ENCODE assay signal across 20 cellular contexts in the genomic region with DNA sequence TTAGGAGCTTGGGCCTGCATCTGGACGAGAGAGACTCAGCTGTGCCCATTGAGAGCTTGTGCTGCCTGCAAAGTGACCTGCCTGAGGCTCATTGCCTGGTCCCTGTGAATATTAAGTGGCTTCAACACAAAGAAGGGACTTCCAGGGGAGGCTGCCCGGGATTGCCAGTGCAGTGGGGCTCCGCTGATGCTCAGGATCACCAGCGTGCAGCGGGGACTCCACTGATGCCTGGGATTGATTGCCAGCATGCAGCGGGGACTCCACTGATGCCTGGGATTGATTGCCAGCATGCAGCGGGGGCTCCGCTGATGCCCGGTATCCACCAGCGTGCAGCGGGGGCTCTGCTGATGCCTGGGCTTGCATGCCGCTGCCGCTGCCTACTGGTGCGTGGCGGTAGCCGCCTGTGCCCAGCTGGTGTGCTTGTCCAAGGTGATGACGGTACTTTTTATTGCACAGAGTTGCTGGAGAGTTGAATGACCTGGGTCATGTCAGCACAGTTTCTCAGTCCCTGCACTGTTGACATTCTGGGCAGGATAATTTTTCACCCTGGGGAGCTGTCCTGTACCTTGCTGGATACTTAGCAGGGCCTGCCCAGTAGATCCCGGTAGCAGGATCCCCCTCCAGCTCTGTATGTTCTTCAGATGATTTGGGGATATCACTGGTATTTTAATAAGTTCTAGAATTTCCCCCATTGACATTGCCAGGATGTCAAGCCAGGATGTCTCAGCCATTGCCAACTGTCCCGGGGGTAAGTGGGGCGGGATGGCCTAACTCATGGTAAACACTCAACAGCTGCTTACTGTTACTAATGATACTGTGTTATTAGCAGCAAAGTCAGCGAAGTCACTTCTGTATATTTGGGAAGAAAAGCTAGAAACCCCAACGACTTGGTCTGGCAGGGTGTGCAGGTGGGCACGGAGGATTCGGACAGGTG. TPM values are rescaled to one million over a fixed set of nuclear protein-coding genes. Genes with fewer than 3 reads are reported as not detected.
A peak's percentile ranks its signal among the peaks of the same experiment; 100 is the strongest.
DNase-seq lines count a peak whose midpoint lies in the region; ATAC-seq and TF ChIP-seq lines count a peak whose summit lies in the region.
"Had no signal": no experiment of that assay in that cellular context is flagged by ENCODE, and none has a peak within 500 bp of the region (broad histone marks: within the 10 kb centered on the region; RNA-seq: fewer than 3 reads in every experiment).

No MANE protein-coding gene starts in this region.

- H4K20me1 ChIP-seq in mammary epithelial cell (ENCODE audit: insufficient read depth, low read length), result no peaks in the 10 kb centered on the region

- POLR2A ChIA-PET in MCF 10A (lab: Yijun Ruan, JAX), result no interaction called here

- H3K4me1 ChIP-seq in mammary epithelial cell (ENCODE audit: insufficient read depth, low read length), result no peaks in the 10 kb centered on the region
- peaks cover 23 to 33% of the 10 kb centered on the region in 2 donors for H3K4me1 ChIP-seq in thyroid gland

- H3K4me1 Mint-ChIP-seq in MCF 10A (ENCODE audit: insufficient read depth, unreplicated experiment) (peaks cover 6% of the 10 kb centered on the region), nephron (peaks cover 20% of the 10 kb centered on the region)
- H3K4me1 Mint-ChIP-seq: naive B cell had no signal

- H3K4me3 ChIP-seq in mammary epithelial cell (replicated peaks in 1 of 3; ENCODE audit: insufficient read depth in 1 of 3, low read depth in 2 of 3, low read length in 3 of 3), result no peak overlapping the region
- H3K4me3 ChIP-seq in thyroid gland (replicated peaks in 1 of 3), result no peak overlapping the region
- H3K4me3 ChIP-seq: PC-9, upper lobe of right lung had no signal

- WGBS in mammary epithelial cell (ENCODE audit: low coverage, missing lambda C conversion rate), result 80% methylated on average over 19 of the region's 24 CpGs
- WGBS in thyroid gland, 2 donors, result 60 to 85% methylated on average over 12 to 22 of the region's 24 CpGs

- H3K27me3 Mint-ChIP-seq in MCF 10A (ENCODE audit: insufficient read depth, unreplicated experiment) (no peaks in the 10 kb centered on the region), nephron (ENCODE audit: low read depth) (no peaks in the 10 kb centered on the region)
- H3K27me3 Mint-ChIP-seq: dendritic cell treated with granulocyte-macrophage colony-stimulating factor and Interleukin-4, amounts not matched to agents 40 ng/mL and 50 ng/mL, for 4 days had no signal

- no peak overlapping the region for H3K27ac ChIP-seq in mammary epithelial cell (ENCODE audit: insufficient read depth, low read depth, low read length)
- H3K27ac ChIP-seq in thyroid gland, result peak overlapping the region; percentile 32 to 69 (median 63)
- H3K27ac ChIP-seq: PC-9, upper lobe of right lung had no signal

- H3K4me3 Mint-ChIP-seq in MCF 10A (ENCODE audit: unreplicated experiment), result no peak overlapping the region
- H3K4me3 Mint-ChIP-seq in nephron, result no peak overlapping the region
- H3K4me3 Mint-ChIP-seq: CD8-positive, alpha-beta T cell; dendritic cell treated with granulocyte-macrophage colony-stimulating factor and Interleukin-4, amounts not matched to agents 40 ng/mL and 50 ng/mL, for 4 days; naive B cell had no signal

- dilution Hi-C loops in mammary epithelial cell (cut with HindIII; ENCODE audit: low sequenced_read_pairs), result no loop called here

- CTCF ChIA-PET in MCF 10A (lab: Yijun Ruan, JAX), result interaction anchor here (1.1 kb wide), 1 partner anchor 11 kb away, joined by 3 read pairs; no protein-coding TSS in a partner anchor
- CTCF ChIA-PET in mammary epithelial cell (lab: Charles Lee; ENCODE audit: low non-redundant PET), result no interaction called here

- H3K36me3 Mint-ChIP-seq in MCF 10A (ENCODE audit: insufficient read depth, unreplicated experiment), result peaks cover 15% of the 10 kb centered on the region
- H3K36me3 Mint-ChIP-seq in nephron (ENCODE audit: low read depth), result peaks cover 34% of the 10 kb centered on the region
- H3K36me3 Mint-ChIP-seq: CD8-positive, alpha-beta T cell had no signal

- BruUV-seq in MCF 10A (replicated peaks; lab: Mats Ljungman, UMichigan) (no TSS peak), mammary epithelial cell (replicated peaks; lab: Mats Ljungman, UMichigan) (no TSS peak)

- DNase-seq in MCF 10A (ENCODE audit: unreplicated experiment), result no peak
- no peak for DNase-seq in mammary epithelial cell
- peak in 29 of 42 donors; percentile 25 to 70 (median 48) for DNase-seq in head of caudate nucleus
- peak; percentile 40 to 60 for DNase-seq in thyroid gland
- DNase-seq in NCI-H2081 treated with DMSO at 0.1 percent for 48 hours (lab: John Stamatoyannopoulos, UW), result no peak
- DNase-seq in activated CD4-positive, CD25-positive, alpha-beta regulatory T cell (lab: John Stamatoyannopoulos, UW), result no peak
- DNase-seq: activated gamma-delta T cell; aorta; CD8-positive, alpha-beta T cell; kidney glomerular epithelial cell; naive B cell; NCI-H1930; NCI-H748 treated with DMSO at 0.1 percent for 48 hours; PC-9; SW 1271; upper lobe of right lung had no signal

- H2AFZ ChIP-seq in mammary epithelial cell (ENCODE audit: low read depth, low read length), result no peak overlapping the region
- H2AFZ ChIP-seq: PC-9 had no signal

- no peak for TF ChIP-seq CTCF in MCF 10A (IDR thresholded peaks at IDR 0.05; ENCODE audit: unreplicated experiment)
- TF ChIP-seq CTCF in mammary epithelial cell (conservative IDR thresholded peaks at IDR 0.05 in 1 of 2, IDR thresholded peaks at IDR 0.05 in 1 of 2; ENCODE audit: extremely low read depth in 1 of 2, insufficient read depth in 1 of 2, low read depth in 1 of 2, low read length in 2 of 2), result no peak
- no peak for TF ChIP-seq CTCF in nephron (IDR thresholded peaks at IDR 0.05; ENCODE audit: unreplicated experiment in 3 of 3)
- no peak for TF ChIP-seq CTCF in thyroid gland (IDR thresholded peaks at IDR 0.05)

- peaks cover 95% of the 10 kb centered on the region for H3K79me2 ChIP-seq in mammary epithelial cell (ENCODE audit: insufficient read depth, low read length)

- H3K4me2 ChIP-seq in mammary epithelial cell (ENCODE audit: insufficient read depth, low read depth, low read length), result no peak overlapping the region
- H3K4me2 ChIP-seq: PC-9 had no signal

- no peak for TF ChIP-seq POLR2A in thyroid gland (IDR thresholded peaks at IDR 0.05)

- no peaks in the 10 kb centered on the region for H3K27me3 ChIP-seq in mammary epithelial cell (ENCODE audit: insufficient read depth, low read length)
- no peaks in the 10 kb centered on the region for H3K27me3 ChIP-seq in thyroid gland
- H3K27me3 ChIP-seq: upper lobe of right lung had no signal

- H3K9me3 Mint-ChIP-seq in MCF 10A (ENCODE audit: unreplicated experiment) (no peaks in the 10 kb centered on the region), nephron (no peaks in the 10 kb centered on the region)

- no peaks in the 10 kb centered on the region for H3K9me3 ChIP-seq in mammary epithelial cell (replicated peaks; ENCODE audit: insufficient read depth, low read length)
- no peaks in the 10 kb centered on the region for H3K9me3 ChIP-seq in thyroid gland
- H3K9me3 ChIP-seq: upper lobe of right lung had no signal

- in situ Hi-C loops in mammary epithelial cell (cut with MboI; ENCODE audit: low sequenced_read_pairs in 2 of 2), result no loop called here

- no peak for ATAC-seq in HG02885 (IDR thresholded peaks at IDR 0.05; ENCODE audit: poor library complexity, unreplicated experiment)
- ATAC-seq: CD8-positive, alpha-beta T cell; esophagus mucosa had no signal

- H3K36me3 ChIP-seq in mammary epithelial cell (ENCODE audit: insufficient read depth, low read length) (peaks cover 2% of the 10 kb centered on the region), thyroid gland (no peaks in the 10 kb centered on the region)
- H3K36me3 ChIP-seq: upper lobe of right lung had no signal

- peak overlapping the region; percentile 39 for H3K27ac Mint-ChIP-seq in MCF 10A (ENCODE audit: low read depth, unreplicated experiment)
- peak overlapping the region; percentile 75 to 78 (median 77) for H3K27ac Mint-ChIP-seq in nephron
- H3K27ac Mint-ChIP-seq: CD8-positive, alpha-beta T cell; dendritic cell treated with granulocyte-macrophage colony-stimulating factor and Interleukin-4, amounts not matched to agents 40 ng/mL and 50 ng/mL, for 4 days had no signal

- H3K9ac ChIP-seq in mammary epithelial cell (ENCODE audit: insufficient read depth, low read length), result no peak overlapping the region

- intact Hi-C loops in MCF 10A (cut with micrococcal nuclease), result no loop called here
- intact Hi-C loops in mammary epithelial cell (cut with micrococcal nuclease), result no loop called here
- intact Hi-C loops in head of caudate nucleus (cut with DNase I), result no loop called here
- intact Hi-C loops in thyroid gland (cut with DNase I), result no loop called here

RNA-seq across cellular contexts. Expression of a gene that starts 13.0 kb away (rescaled TPM):
- total RNA-seq in MCF 10A (2022) (40.0 and 42.4 TPM in 2 replicates), mammary epithelial cell (100 to 1,000 TPM in 1 of 2 donors, 10 to 100 TPM in 1; 58.1 to 115 TPM), thyroid gland (100 to 1,000 TPM in 2 of 4 donors, 10 to 100 TPM in 2; 89.7 to 217 (median 112) TPM)
- 9.3 TPM for polyA plus RNA-seq in mammary epithelial cell
- 130 TPM for polyA minus RNA-seq in mammary epithelial cell
- total RNA-seq: CD8-positive, alpha-beta T cell had no signal

Comparison
In these comparisons a context has a peak if more than half of its experiments do, and no peak if none do; other contexts are left out.
1. DNase-seq: peak in head of caudate nucleus (29 of 42) and thyroid gland (2 of 2); none in MCF 10A (single experiment), mammary epithelial cell (single experiment), NCI-H2081 treated with DMSO at 0.1 percent for 48 hours (single experiment) and activated CD4-positive, CD25-positive, alpha-beta regulatory T cell (0 of 4).